15 cellular contexts compared by ENCODE assay signal in genomic region chr13:113400621-113401451, GRCh38. TPM values are rescaled to one million over a fixed set of nuclear protein-coding genes. Genes with fewer than 3 reads are reported as not detected.
A peak's percentile ranks its signal among the peaks of the same experiment; 100 is the strongest.
DNase-seq lines count a peak whose midpoint lies in the region; ATAC-seq and TF ChIP-seq lines count a peak whose summit lies in the region.
"Had no signal": no experiment of that assay in that cellular context is flagged by ENCODE, and none has a peak within 500 bp of the region (broad histone marks: within the 10 kb centered on the region; RNA-seq: fewer than 3 reads in every experiment).

No MANE protein-coding gene starts in this region.

- intact Hi-C loops in heart left ventricle (cut with DNase I) = loop anchor here in 1 of 10 donors (2.0 kb wide), 1 partner anchor 52 kb away; the partner anchor contains the start of gene ADPRHL1
- intact Hi-C loops in sigmoid colon (cut with DNase I) = no loop called here

- H3K4me1 ChIP-seq in heart left ventricle = peaks cover 0 to 55% (median 15%) of the 10 kb centered on the region in 12 donors
- peaks cover 0 to 14% (median 9%) of the 10 kb centered on the region in 4 donors for H3K4me1 ChIP-seq in sigmoid colon
- H3K4me1 ChIP-seq: pancreas had no signal

- ATAC-seq in heart left ventricle (peak; percentile 78 to 84 (median 81)), GM18519 (IDR thresholded peaks at IDR 0.05; ENCODE audit: low FRiP score, unreplicated experiment) (no peak)
- ATAC-seq: effector memory CD8-positive, alpha-beta T cell; Panc1; pancreas had no signal

- H3K27me3 ChIP-seq in heart left ventricle = peaks cover 0 to 5% (median 0%) of the 10 kb centered on the region in 9 donors
- peaks cover 0 to 17% (median 0%) of the 10 kb centered on the region in 3 donors for H3K27me3 ChIP-seq in sigmoid colon
- H3K27me3 ChIP-seq: pancreas had no signal

- peak in 1 of 2 donors; percentile 66 for TF ChIP-seq POLR2A in heart left ventricle (IDR thresholded peaks at IDR 0.05)
- TF ChIP-seq POLR2A in sigmoid colon (IDR thresholded peaks at IDR 0.05) = no peak

- TF ChIP-seq CTCF in heart left ventricle (IDR thresholded peaks at IDR 0.05) (no peak), sigmoid colon (IDR thresholded peaks at IDR 0.05) (no peak)

- H3K27ac ChIP-seq in heart left ventricle = peak overlapping the region; percentile 82 to 99 (median 94)
- peak overlapping the region in 2 of 4 donors; percentile 39 to 76 for H3K27ac ChIP-seq in sigmoid colon
- H3K27ac ChIP-seq: GM23248, pancreas had no signal

- H3K9me3 ChIP-seq in heart left ventricle (no peaks in the 10 kb centered on the region), sigmoid colon (no peaks in the 10 kb centered on the region)
- H3K9me3 ChIP-seq: pancreas, stomach had no signal

- 37 to 58% (median 43%) methylated on average over 23 to 25 of the region's 25 CpGs for WGBS in heart left ventricle, 4 donors
- WGBS in sigmoid colon, 2 donors = 74 to 85% methylated on average over 25 of the region's 25 CpGs

- DNase-seq in Kasumi-1 (lab: John Stamatoyannopoulos, UW) (peak; percentile 13 to 14), SHP77 (lab: John Stamatoyannopoulos, UW) (peak; percentile 46 to 84), heart left ventricle (peak; percentile 72 to 92 (median 80)), sigmoid colon (peak; percentile 20), pons (ENCODE audit: low spot score) (no peak), NCI-H69 (lab: John Stamatoyannopoulos, UW) (no peak)
- DNase-seq: activated CD8-positive, alpha-beta memory T cell treated with anti-CD3 and anti-CD28 coated beads, Interleukin-2, amount 50 U/mL, for 48 hours; effector memory CD8-positive, alpha-beta T cell; GM23248; NCI-H187 treated with DMSO at 0.1 percent for 48 hours; stimulated activated CD4-positive, alpha-beta T cell treated with anti-CD3 and anti-CD28 coated beads, Interleukin-2, amount 100 ng/mL, for 48 hours; stomach had no signal

- no peak for TF ChIP-seq EP300 in sigmoid colon (IDR thresholded peaks at IDR 0.05)

- H3K36me3 ChIP-seq in heart left ventricle (no peaks in the 10 kb centered on the region), sigmoid colon (no peaks in the 10 kb centered on the region)
- H3K36me3 ChIP-seq: pancreas, stomach had no signal

- H3K4me3 ChIP-seq in heart left ventricle = peak overlapping the region in 1 of 12 donors; percentile 5
- H3K4me3 ChIP-seq in sigmoid colon = no peak overlapping the region
- H3K4me3 ChIP-seq: GM23248, pancreas, stomach had no signal

RNA-seq across cellular contexts. Expression of gene GRTP1, which starts 36.9 kb away (rescaled TPM):
- total RNA-seq in heart left ventricle (under 1 TPM in 7 of 9 donors, not detected in 2; 0.36 to 1.00 (median 0.61) TPM), sigmoid colon (1 to 10 TPM; 6.7 to 9.9 (median 8.3) TPM)
- polyA plus RNA-seq in heart left ventricle (1 to 10 TPM; 1.3 to 3.5 TPM), sigmoid colon (10 to 100 TPM; 29.3 to 52.5 (median 39.6) TPM)
- total RNA-seq: GM23248 had no signal

RNA-seq across cellular contexts. Expression of gene ADPRHL1, which starts 52.5 kb away (rescaled TPM):
- total RNA-seq in heart left ventricle (100 to 1,000 TPM; 329 to 774 (median 572) TPM), sigmoid colon (1 to 10 TPM; 2.3 to 7.8 (median 4.5) TPM)
- polyA plus RNA-seq in heart left ventricle (100 to 1,000 TPM; 160 to 252 TPM), sigmoid colon (1 to 10 TPM; 1.2 to 4.9 (median 4.2) TPM)

Comparison
In these comparisons a context has a peak if more than half of its experiments do, and no peak if none do; other contexts are left out.
1. DNase-seq: peak in Kasumi-1 (2 of 2), SHP77 (2 of 2), heart left ventricle (5 of 5) and sigmoid colon (single experiment); none in pons (single experiment) and NCI-H69 (single experiment).
2. RNA of gene ADPRHL1, which starts 52.5 kb away (total RNA-seq): 329 to 774 TPM in heart left ventricle; 2.3 to 7.8 TPM in sigmoid colon; every median in the first group is over 10 times any median in the second.